8 cellular contexts compared by ENCODE assay signal in genomic region chr9:85522459-85523092, GRCh38.
DNase-seq lines count a peak whose midpoint lies in the region; ATAC-seq and TF ChIP-seq lines count a peak whose summit lies in the region.

No MANE protein-coding gene starts in this region.

- CTCF ChIA-PET in CD8-positive, alpha-beta T cell (lab: Charles Lee) = no interaction called here
- CTCF ChIA-PET in activated CD8-positive, alpha-beta T cell treated with anti-CD3 and anti-CD28 coated beads for 36 hours (lab: Charles Lee) = interaction anchor here (0.9 kb wide), 1 partner anchor 12 kb away, joined by 4 read pairs; no protein-coding TSS in a partner anchor

- no peaks in the 10 kb centered on the region for H3K9me3 Mint-ChIP-seq in CD8-positive, alpha-beta T cell
- H3K9me3 Mint-ChIP-seq in activated CD8-positive, alpha-beta T cell treated with anti-CD3 and anti-CD28 coated beads for 36 hours = no peaks in the 10 kb centered on the region

- peak overlapping the region; percentile 54 for H3K4me3 Mint-ChIP-seq in CD8-positive, alpha-beta T cell
- peak overlapping the region; percentile 74 for H3K4me3 Mint-ChIP-seq in activated CD8-positive, alpha-beta T cell treated with anti-CD3 and anti-CD28 coated beads for 36 hours

- ATAC-seq in CD8-positive, alpha-beta T cell = no peak
- ATAC-seq in HG03432 (IDR thresholded peaks at IDR 0.05; ENCODE audit: unreplicated experiment) = peak; percentile 61
- peak; percentile 91 for ATAC-seq in activated CD8-positive, alpha-beta T cell treated with anti-CD3 and anti-CD28 coated beads for 36 hours

- no peak for TF ChIP-seq CTCF in CD8-positive, alpha-beta T cell (IDR thresholded peaks at IDR 0.05)
- no peak for TF ChIP-seq CTCF in activated CD8-positive, alpha-beta T cell treated with anti-CD3 and anti-CD28 coated beads for 36 hours (IDR thresholded peaks at IDR 0.05)

- H3K27me3 Mint-ChIP-seq in CD8-positive, alpha-beta T cell (ENCODE audit: low read depth) = peaks cover 35% of the 10 kb centered on the region
- H3K27me3 Mint-ChIP-seq in activated CD8-positive, alpha-beta T cell treated with anti-CD3 and anti-CD28 coated beads for 36 hours = peaks cover 49% of the 10 kb centered on the region

- no peak overlapping the region for H3K27ac ChIP-seq in CD8-positive, alpha-beta T cell (ENCODE audit: low read depth, low read length)

- POLR2A ChIA-PET in CD8-positive, alpha-beta T cell (lab: Charles Lee) = interaction anchor here (0.5 kb wide), 1 partner anchor 1203 kb away, joined by 5 read pairs; no protein-coding TSS in a partner anchor
- POLR2A ChIA-PET in activated CD8-positive, alpha-beta T cell treated with anti-CD3 and anti-CD28 coated beads for 36 hours (lab: Charles Lee) = interaction anchor here (1.0 kb wide), 1 partner anchor 48 kb away, joined by 3 read pairs; no protein-coding TSS in a partner anchor

- DNase-seq in CD8-positive, alpha-beta T cell = peak in 2 of 7 experiments; percentile 2
- DNase-seq in activated CD8-positive, alpha-beta T cell treated with anti-CD3 and anti-CD28 coated beads for 36 hours = peak; percentile 63
- DNase-seq in foreskin melanocyte (peak; percentile 39), nucleus accumbens (lab: John Stamatoyannopoulos, UW) (peak in 43 of 56 donors; percentile 15 to 81 (median 65)), NCI-H2081 treated with DMSO at 0.1 percent for 48 hours (lab: John Stamatoyannopoulos, UW) (no peak), NCI-H1694 treated with DMSO at 0.1 percent for 48 hours (lab: John Stamatoyannopoulos, UW) (no peak), NCI-H2107 treated with DMSO at 0.1 percent for 48 hours (lab: John Stamatoyannopoulos, UW; ENCODE audit: unreplicated experiment) (no peak)

- no peaks in the 10 kb centered on the region for H3K36me3 Mint-ChIP-seq in CD8-positive, alpha-beta T cell
- H3K36me3 Mint-ChIP-seq in activated CD8-positive, alpha-beta T cell treated with anti-CD3 and anti-CD28 coated beads for 36 hours (ENCODE audit: low read depth) = no peaks in the 10 kb centered on the region

- H3K36me3 ChIP-seq in CD8-positive, alpha-beta T cell (ENCODE audit: insufficient read depth, low read length) = no peaks in the 10 kb centered on the region

- peak overlapping the region; percentile 35 for H3K4me3 ChIP-seq in CD8-positive, alpha-beta T cell (ENCODE audit: low read depth, low read length)

- intact Hi-C loops in CD8-positive, alpha-beta T cell (cut with DNase I, micrococcal nuclease) = no loop called here
- intact Hi-C loops in activated CD8-positive, alpha-beta T cell treated with anti-CD3 and anti-CD28 coated beads for 36 hours (cut with micrococcal nuclease) = no loop called here

- H3K27me3 ChIP-seq in CD8-positive, alpha-beta T cell (ENCODE audit: insufficient read depth, low read length) = no peaks in the 10 kb centered on the region

- H3K4me1 ChIP-seq in CD8-positive, alpha-beta T cell (ENCODE audit: insufficient read depth, low read length) = no peaks in the 10 kb centered on the region

- H3K4me1 Mint-ChIP-seq in CD8-positive, alpha-beta T cell (ENCODE audit: low read depth) = peaks cover 7% of the 10 kb centered on the region
- peaks cover 4% of the 10 kb centered on the region for H3K4me1 Mint-ChIP-seq in activated CD8-positive, alpha-beta T cell treated with anti-CD3 and anti-CD28 coated beads for 36 hours (ENCODE audit: low read depth)

- no peaks in the 10 kb centered on the region for H3K9me3 ChIP-seq in CD8-positive, alpha-beta T cell (ENCODE audit: low read length)

- H3K27ac Mint-ChIP-seq in CD8-positive, alpha-beta T cell = no peak overlapping the region
- H3K27ac Mint-ChIP-seq in activated CD8-positive, alpha-beta T cell treated with anti-CD3 and anti-CD28 coated beads for 36 hours = no peak overlapping the region

Comparison
In these comparisons a context has a peak if more than half of its experiments do, and no peak if none do; other contexts are left out.
1. DNase-seq: peak in activated CD8-positive, alpha-beta T cell treated with anti-CD3 and anti-CD28 coated beads for 36 hours (single experiment), foreskin melanocyte (single experiment) and nucleus accumbens (43 of 56); none in NCI-H2081 treated with DMSO at 0.1 percent for 48 hours (single experiment), NCI-H1694 treated with DMSO at 0.1 percent for 48 hours (single experiment) and NCI-H2107 treated with DMSO at 0.1 percent for 48 hours (single experiment).